Comparison of ENCODE assay signal across 23 cellular contexts in genomic region chr20:49259284-49259683, GRCh38. TPM values are rescaled to one million over a fixed set of nuclear protein-coding genes. Genes with fewer than 3 reads are reported as not detected.
DNase-seq lines count a peak whose midpoint lies in the region; ATAC-seq and TF ChIP-seq lines count a peak whose summit lies in the region.
"Had no signal": no experiment of that assay in that cellular context is flagged by ENCODE, and none has a peak within 500 bp of the region (broad histone marks: within the 10 kb centered on the region; RNA-seq: fewer than 3 reads in every experiment).

No MANE protein-coding gene starts in this region.

- TF ChIP-seq RAD21 in IMR-90 (IDR thresholded peaks at IDR 0.05; ENCODE audit: low read length), result no peak

- H3K14ac ChIP-seq in IMR-90 (replicated peaks; ENCODE audit: low read depth, low read length), result no peak overlapping the region

- no peak overlapping the region for H3K27ac ChIP-seq in IMR-90 (ENCODE audit: insufficient read depth, low read length)
- H3K27ac ChIP-seq: BLaER1, GM23248, HL-60, PC-9, RWPE1 had no signal

- H4K5ac ChIP-seq in IMR-90 (ENCODE audit: low read depth, low read length), result no peak overlapping the region

- no peaks in the 10 kb centered on the region for H3K27me3 ChIP-seq in IMR-90 (ENCODE audit: control insufficient read depth, insufficient read depth, low read length)
- H3K27me3 ChIP-seq: BLaER1 had no signal

- H3K79me1 ChIP-seq in IMR-90 (ENCODE audit: low read depth in 1 of 2, low read length in 2 of 2), result peaks cover 18 to 42% of the 10 kb centered on the region in 2 experiments

- POLR2A ChIA-PET in IMR-90 (lab: Charles Lee; ENCODE audit: unreplicated experiment), result no interaction called here

- no peak overlapping the region for H3K4ac ChIP-seq in IMR-90 (ENCODE audit: low read depth, low read length)

- in situ Hi-C loops in IMR-90 (cut with MboI; ENCODE audit: low sequenced_read_pairs), result no loop called here

- no peaks in the 10 kb centered on the region for H3K9me3 ChIP-seq in IMR-90 (ENCODE audit: control insufficient read depth, insufficient read depth, low read length)
- H3K9me3 ChIP-seq: BLaER1 had no signal

- H3K9me3 Mint-ChIP-seq in activated T-helper 17 cell treated with anti-CD3 and anti-CD28 coated beads, Interleukin-2, amount 50 U/mL, for 72 hours, result no peaks in the 10 kb centered on the region
- no peaks in the 10 kb centered on the region for H3K9me3 Mint-ChIP-seq in stimulated activated effector memory CD8-positive, alpha-beta T cell treated with anti-CD3 and anti-CD28 coated beads, Interleukin-12 subunit alpha, Interleukin-12 subunit beta, amount 100 ng/mL, for 72 hours
- H3K9me3 Mint-ChIP-seq: CD8-positive, alpha-beta T cell had no signal

- H3K36me3 Mint-ChIP-seq in activated T-helper 17 cell treated with anti-CD3 and anti-CD28 coated beads, Interleukin-2, amount 50 U/mL, for 72 hours (ENCODE audit: low read depth), result peaks cover 100% of the 10 kb centered on the region
- peaks cover 100% of the 10 kb centered on the region for H3K36me3 Mint-ChIP-seq in stimulated activated effector memory CD8-positive, alpha-beta T cell treated with anti-CD3 and anti-CD28 coated beads, Interleukin-12 subunit alpha, Interleukin-12 subunit beta, amount 100 ng/mL, for 72 hours

- H4K20me1 ChIP-seq in IMR-90 (ENCODE audit: insufficient read depth, low read length), result peaks cover 2% of the 10 kb centered on the region; the same call in 1 of the 2 replicates

- no peak overlapping the region for H4K91ac ChIP-seq in IMR-90 (ENCODE audit: insufficient read depth, low read depth, low read length)

- no peak overlapping the region for H2BK20ac ChIP-seq in IMR-90 (ENCODE audit: low read depth, low read length)

- no peak for TF ChIP-seq POLR2A in IMR-90 (IDR thresholded peaks at IDR 0.05; ENCODE audit: low read depth, low read length)

- ATAC-seq in IMR-90 (ENCODE audit: low read depth) (no peak), GM21423 (IDR thresholded peaks at IDR 0.05; ENCODE audit: unreplicated experiment) (no peak)
- ATAC-seq in activated T-helper 17 cell treated with anti-CD3 and anti-CD28 coated beads, Interleukin-2, amount 50 U/mL, for 72 hours (replicated peaks), result peak; percentile 40
- ATAC-seq in stimulated activated effector memory CD8-positive, alpha-beta T cell treated with anti-CD3 and anti-CD28 coated beads, Interleukin-12 subunit alpha, Interleukin-12 subunit beta, amount 100 ng/mL, for 72 hours, result peak; percentile 51
- ATAC-seq: CD8-positive, alpha-beta T cell; GM12878 had no signal

- dilution Hi-C loops in IMR-90 (cut with HindIII; ENCODE audit: low sequenced_read_pairs, unreplicated experiment), result no loop called here

- no peak overlapping the region for H3K4me3 ChIP-seq in IMR-90 (ENCODE audit: insufficient read depth, low read depth, low read length)
- H3K4me3 ChIP-seq: BLaER1, GM12878, GM23248, PC-9 had no signal

- H2BK5ac ChIP-seq in IMR-90 (ENCODE audit: low read depth, low read length, poor library complexity, severe bottlenecking), result no peak overlapping the region

- no peak overlapping the region for H4K8ac ChIP-seq in IMR-90 (ENCODE audit: low read depth in 2 of 2, low read length in 2 of 2)

- H2BK15ac ChIP-seq in IMR-90 (ENCODE audit: low read depth, low read length), result no peak overlapping the region

- no peak overlapping the region for H3K9ac ChIP-seq in IMR-90 (ENCODE audit: low read depth, low read length)
- H3K9ac ChIP-seq: BLaER1, GM23248 had no signal

- 0 out of 2 replicates have a peak, but pooled peaks cover 5% of the 10 kb centered on the region for H3K9me1 ChIP-seq in IMR-90 (ENCODE audit: insufficient read depth, low read length)

- peak overlapping the region; percentile 38 for H3K4me3 Mint-ChIP-seq in activated T-helper 17 cell treated with anti-CD3 and anti-CD28 coated beads, Interleukin-2, amount 50 U/mL, for 72 hours
- no peak overlapping the region for H3K4me3 Mint-ChIP-seq in stimulated activated effector memory CD8-positive, alpha-beta T cell treated with anti-CD3 and anti-CD28 coated beads, Interleukin-12 subunit alpha, Interleukin-12 subunit beta, amount 100 ng/mL, for 72 hours
- H3K4me3 Mint-ChIP-seq: CD8-positive, alpha-beta T cell; IgD-negative memory B cell had no signal

- DNase-seq in activated CD8-positive, alpha-beta memory T cell treated with anti-CD3 and anti-CD28 coated beads, Interleukin-2, amount 50 U/mL, for 48 hours, result peak; percentile 40
- no peak for DNase-seq in activated CD8-positive, alpha-beta memory T cell treated with anti-CD3 and anti-CD28 coated beads, Interleukin-2, amount 50 U/mL, for 4 hours
- DNase-seq in IMR-90 (no peak), NCI-H748 (lab: John Stamatoyannopoulos, UW; ENCODE audit: unreplicated experiment) (no peak)
- no peak for DNase-seq in stimulated activated effector memory CD8-positive, alpha-beta T cell treated with anti-CD3 and anti-CD28 coated beads, Interleukin-12 subunit alpha, Interleukin-12 subunit beta, amount 100 ng/mL, for 72 hours (ENCODE audit: low spot score in 2 of 2)
- DNase-seq: CD8-positive, alpha-beta T cell; DMS53; EL; GM23248; HCEC 1CT; Karpas-422; NCI-H1417 treated with DMSO at 0.1 percent for 48 hours; NCI-H187 treated with DMSO at 0.1 percent for 48 hours; NCI-H2227 treated with DMSO at 0.1 percent for 48 hours; NCI-H510A treated with DMSO at 0.1 percent for 48 hours; PC-9 had no signal

- BruUV-seq in IMR-90 (replicated peaks; lab: Mats Ljungman, UMichigan), result no TSS peak

- peaks cover 59% of the 10 kb centered on the region for H3K36me3 ChIP-seq in IMR-90 (ENCODE audit: control insufficient read depth, insufficient read depth, low read length)

- peaks cover 10% of the 10 kb centered on the region for H3K4me1 Mint-ChIP-seq in activated T-helper 17 cell treated with anti-CD3 and anti-CD28 coated beads, Interleukin-2, amount 50 U/mL, for 72 hours
- peaks cover 11% of the 10 kb centered on the region for H3K4me1 Mint-ChIP-seq in stimulated activated effector memory CD8-positive, alpha-beta T cell treated with anti-CD3 and anti-CD28 coated beads, Interleukin-12 subunit alpha, Interleukin-12 subunit beta, amount 100 ng/mL, for 72 hours

- no peak overlapping the region for H2AK5ac ChIP-seq in IMR-90 (ENCODE audit: low read depth, low read length)

- H2AFZ ChIP-seq in IMR-90 (replicated peaks; ENCODE audit: low read length, poor library complexity), result no peak overlapping the region
- H2AFZ ChIP-seq: GM23248, PC-9 had no signal

- no peak overlapping the region for H3K23ac ChIP-seq in IMR-90 (ENCODE audit: low read depth, low read length)

- H2BK120ac ChIP-seq in IMR-90 (ENCODE audit: low read depth, low read length), result no peak overlapping the region

- H3K27ac Mint-ChIP-seq in activated T-helper 17 cell treated with anti-CD3 and anti-CD28 coated beads, Interleukin-2, amount 50 U/mL, for 72 hours, result peak overlapping the region; percentile 87
- H3K27ac Mint-ChIP-seq in stimulated activated effector memory CD8-positive, alpha-beta T cell treated with anti-CD3 and anti-CD28 coated beads, Interleukin-12 subunit alpha, Interleukin-12 subunit beta, amount 100 ng/mL, for 72 hours, result no peak overlapping the region
- H3K27ac Mint-ChIP-seq: CD8-positive, alpha-beta T cell; IgD-negative memory B cell had no signal

- peak overlapping the region; percentile 39 for H2AK9ac ChIP-seq in IMR-90 (replicated peaks; ENCODE audit: low read depth, low read length, poor library complexity)

- CTCF ChIA-PET in IMR-90 (lab: Yijun Ruan, JAX), result interaction anchor here (0.6 kb wide), 1 partner anchor 1458 kb away, joined by 5 read pairs; no protein-coding TSS in a partner anchor

- no CpG with 5 or more reads among the region's 4 CpGs for WGBS in IMR-90 (ENCODE audit: extremely low coverage in 2 of 2, insufficient read length in 1 of 2), 2 experiments

- no peaks in the 10 kb centered on the region for H3K27me3 Mint-ChIP-seq in activated T-helper 17 cell treated with anti-CD3 and anti-CD28 coated beads, Interleukin-2, amount 50 U/mL, for 72 hours
- H3K27me3 Mint-ChIP-seq: IgD-negative memory B cell had no signal

- no peaks in the 10 kb centered on the region for H3K4me1 ChIP-seq in IMR-90 (ENCODE audit: control insufficient read depth, insufficient read depth, low read length)
- H3K4me1 ChIP-seq: BLaER1 had no signal

- no peak overlapping the region for H3K56ac ChIP-seq in IMR-90 (ENCODE audit: extremely low read depth, insufficient read depth, low read length)

- intact Hi-C loops in IMR-90 (cut with micrococcal nuclease), result no loop called here

- H3K18ac ChIP-seq in IMR-90 (ENCODE audit: low read depth, low read length), result no peak overlapping the region

- H3K4me2 ChIP-seq in IMR-90 (ENCODE audit: low read depth, low read length), result no peak overlapping the region
- H3K4me2 ChIP-seq: BLaER1, PC-9 had no signal

- TF ChIP-seq CTCF in IMR-90 (conservative IDR thresholded peaks at IDR 0.05; ENCODE audit: low read depth, low read length), result no peak

TF ChIP-seq in IMR-90, 13 proteins besides CTCF, POLR2A, EP300 and RAD21 (continues in another document):
- TF ChIP-seq CHD1 (IDR thresholded peaks at IDR 0.05; ENCODE audit: low read depth, low read length) (no peak), MAFK (IDR thresholded peaks at IDR 0.05; ENCODE audit: low read depth, low read length) (no peak), USF2 (IDR thresholded peaks at IDR 0.05; ENCODE audit: low read depth, low read length) (no peak), CEBPB (IDR thresholded peaks at IDR 0.05; ENCODE audit: low read depth, low read length) (no peak), SMC3 (IDR thresholded peaks at IDR 0.05; ENCODE audit: low read depth, low read length) (no peak), BHLHE40 (IDR thresholded peaks at IDR 0.05; ENCODE audit: low read depth, low read length) (no peak), MXI1 (IDR thresholded peaks at IDR 0.05; ENCODE audit: borderline replicate concordance, low read depth, low read length) (no peak)

RNA-seq across cellular contexts. Expression of gene ZNFX1, which starts 18.6 kb away (rescaled TPM):
- total RNA-seq in IMR-90 (2012; rRNA removed), result 46.7 and 60.9 TPM in 2 replicates
- 8.5 and 10.9 TPM in 2 replicates for polyA plus RNA-seq in IMR-90 (2012; rRNA removed)
- 4.3 and 5.4 TPM in 2 replicates for polyA plus RNA-seq in IMR-90 (2012; cell fraction: cytosol; rRNA removed)
- 5.7 and 9.9 TPM in 2 replicates for polyA plus RNA-seq in IMR-90 (2012; cell fraction: nucleus; rRNA removed; ENCODE audit: low replicate concordance)
- 10 to 100 TPM; 32.8 to 54.9 TPM for total RNA-seq in activated T-helper 17 cell treated with anti-CD3 and anti-CD28 coated beads, Interleukin-2, amount 50 U/mL, for 72 hours

RNA-seq across cellular contexts. Expression of gene DDX27, which starts 40.1 kb away (rescaled TPM):
- total RNA-seq in IMR-90 (2012; rRNA removed), result 28.3 and 33.2 TPM in 2 replicates
- polyA plus RNA-seq in IMR-90 (2012; rRNA removed), result 36.7 and 44.5 TPM in 2 replicates
- 30.9 and 31.3 TPM in 2 replicates for polyA plus RNA-seq in IMR-90 (2012; cell fraction: cytosol; rRNA removed)
- 35.8 and 39.4 TPM in 2 replicates for polyA plus RNA-seq in IMR-90 (2012; cell fraction: nucleus; rRNA removed; ENCODE audit: low replicate concordance)
- 10 to 100 TPM; 35.6 to 56.3 TPM for total RNA-seq in activated T-helper 17 cell treated with anti-CD3 and anti-CD28 coated beads, Interleukin-2, amount 50 U/mL, for 72 hours

Comparison
In these comparisons a context has a peak if more than half of its experiments do, and no peak if none do; other contexts are left out.
1. ATAC-seq: peak in activated T-helper 17 cell treated with anti-CD3 and anti-CD28 coated beads, Interleukin-2, amount 50 U/mL, for 72 hours (single experiment) and stimulated activated effector memory CD8-positive, alpha-beta T cell treated with anti-CD3 and anti-CD28 coated beads, Interleukin-12 subunit alpha, Interleukin-12 subunit beta, amount 100 ng/mL, for 72 hours (single experiment); none in IMR-90 (single experiment) and GM21423 (single experiment).